In genomic region chr14:104751539-104752337, GRCh38 we compare ENCODE assay signal across 8 cellular contexts. TPM values are rescaled to one million over a fixed set of nuclear protein-coding genes. Genes with fewer than 3 reads are reported as not detected.
DNase-seq lines count a peak whose midpoint lies in the region; ATAC-seq and TF ChIP-seq lines count a peak whose summit lies in the region.

No MANE protein-coding gene starts in this region.

- 89% methylated on average over 69 of the region's 79 CpGs for WGBS in prostate gland

- H3K4me3 ChIP-seq in GM08714 (ENCODE audit: low read length) (peak overlapping the region; percentile 70; the same call in 1 of the 2 replicates), prostate gland (peak overlapping the region; percentile 81)

- peaks cover 0 to 5% of the 10 kb centered on the region in 2 donors for H3K36me3 ChIP-seq in prostate gland

- no peak for TF ChIP-seq POLR2A in prostate gland (IDR thresholded peaks at IDR 0.05)

- no peaks in the 10 kb centered on the region for H3K9me3 ChIP-seq in prostate gland

- peaks cover 24% of the 10 kb centered on the region for H3K4me1 ChIP-seq in prostate gland (replicated peaks)

- DNase-seq in OCI-M1 (lab: John Stamatoyannopoulos, UW): peak; percentile 71
- no peak for DNase-seq in epithelial cell of prostate (ENCODE audit: low read depth, low spot score)
- DNase-seq in prostate gland (ENCODE audit: low spot score): no peak
- DNase-seq in iPS-NIHi11 (ENCODE audit: low spot score): no peak
- DNase-seq in 8988T: no peak

- ATAC-seq in GM21737 (IDR thresholded peaks at IDR 0.05; ENCODE audit: unreplicated experiment) (no peak), HG02678 (IDR thresholded peaks at IDR 0.05; ENCODE audit: unreplicated experiment) (no peak)

- intact Hi-C loops in prostate gland (cut with DNase I): no loop called here

- H3K27me3 ChIP-seq in prostate gland (replicated peaks; ENCODE audit: insufficient read depth): no peaks in the 10 kb centered on the region

- peak overlapping the region; percentile 57 for H3K27ac ChIP-seq in epithelial cell of prostate
- peak overlapping the region; percentile 69 to 73 for H3K27ac ChIP-seq in prostate gland

- no peak for TF ChIP-seq CTCF in prostate gland (IDR thresholded peaks at IDR 0.05)

RNA-seq across cellular contexts. Expression of gene SIVA1, which starts 1.2 kb away (rescaled TPM):
- total RNA-seq in prostate gland: 100 to 1,000 TPM; 249 to 514 TPM

RNA-seq across cellular contexts. Expression of gene ADSS1, which starts 27.7 kb away (rescaled TPM):
- total RNA-seq in prostate gland: 10 to 100 TPM; 18.3 to 44.4 TPM

RNA-seq across cellular contexts. Expression of gene AKT1, which starts 43.8 kb away (rescaled TPM):
- total RNA-seq in prostate gland: 100 to 1,000 TPM; 154 to 200 TPM

RNA-seq across cellular contexts. Expression of gene ZBTB42, which starts 49.2 kb away (rescaled TPM):
- 10 to 100 TPM; 28.4 to 40.9 TPM for total RNA-seq in prostate gland
